1 cellular context compared by ENCODE assay signal in the genomic region with DNA sequence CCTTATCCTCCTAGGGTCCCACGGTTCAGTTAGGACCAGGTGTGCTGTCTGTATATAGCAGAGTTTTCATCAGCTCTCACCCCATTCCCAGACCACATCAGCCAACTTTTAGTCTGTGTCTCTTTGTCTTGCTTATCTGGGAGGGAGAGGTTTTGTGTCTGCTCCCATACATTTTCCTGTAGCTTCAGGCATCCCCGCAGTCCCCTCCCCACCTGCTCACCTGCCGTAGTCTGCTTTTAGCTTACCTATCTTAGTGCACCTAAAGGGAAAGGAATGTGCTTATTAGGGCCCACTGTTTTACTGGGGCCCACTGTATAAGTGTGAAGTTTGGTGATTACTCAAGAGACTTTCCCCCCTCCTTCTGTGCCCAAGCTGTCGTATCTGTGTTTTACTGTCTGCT.
TF ChIP-seq lines count a peak whose summit lies in the region.

No MANE protein-coding gene starts in this region.

TF ChIP-seq in GM23338, 12 proteins besides CTCF, POLR2A, EP300 and RAD21 (continued from another document):
- TF ChIP-seq, protein P1, sequence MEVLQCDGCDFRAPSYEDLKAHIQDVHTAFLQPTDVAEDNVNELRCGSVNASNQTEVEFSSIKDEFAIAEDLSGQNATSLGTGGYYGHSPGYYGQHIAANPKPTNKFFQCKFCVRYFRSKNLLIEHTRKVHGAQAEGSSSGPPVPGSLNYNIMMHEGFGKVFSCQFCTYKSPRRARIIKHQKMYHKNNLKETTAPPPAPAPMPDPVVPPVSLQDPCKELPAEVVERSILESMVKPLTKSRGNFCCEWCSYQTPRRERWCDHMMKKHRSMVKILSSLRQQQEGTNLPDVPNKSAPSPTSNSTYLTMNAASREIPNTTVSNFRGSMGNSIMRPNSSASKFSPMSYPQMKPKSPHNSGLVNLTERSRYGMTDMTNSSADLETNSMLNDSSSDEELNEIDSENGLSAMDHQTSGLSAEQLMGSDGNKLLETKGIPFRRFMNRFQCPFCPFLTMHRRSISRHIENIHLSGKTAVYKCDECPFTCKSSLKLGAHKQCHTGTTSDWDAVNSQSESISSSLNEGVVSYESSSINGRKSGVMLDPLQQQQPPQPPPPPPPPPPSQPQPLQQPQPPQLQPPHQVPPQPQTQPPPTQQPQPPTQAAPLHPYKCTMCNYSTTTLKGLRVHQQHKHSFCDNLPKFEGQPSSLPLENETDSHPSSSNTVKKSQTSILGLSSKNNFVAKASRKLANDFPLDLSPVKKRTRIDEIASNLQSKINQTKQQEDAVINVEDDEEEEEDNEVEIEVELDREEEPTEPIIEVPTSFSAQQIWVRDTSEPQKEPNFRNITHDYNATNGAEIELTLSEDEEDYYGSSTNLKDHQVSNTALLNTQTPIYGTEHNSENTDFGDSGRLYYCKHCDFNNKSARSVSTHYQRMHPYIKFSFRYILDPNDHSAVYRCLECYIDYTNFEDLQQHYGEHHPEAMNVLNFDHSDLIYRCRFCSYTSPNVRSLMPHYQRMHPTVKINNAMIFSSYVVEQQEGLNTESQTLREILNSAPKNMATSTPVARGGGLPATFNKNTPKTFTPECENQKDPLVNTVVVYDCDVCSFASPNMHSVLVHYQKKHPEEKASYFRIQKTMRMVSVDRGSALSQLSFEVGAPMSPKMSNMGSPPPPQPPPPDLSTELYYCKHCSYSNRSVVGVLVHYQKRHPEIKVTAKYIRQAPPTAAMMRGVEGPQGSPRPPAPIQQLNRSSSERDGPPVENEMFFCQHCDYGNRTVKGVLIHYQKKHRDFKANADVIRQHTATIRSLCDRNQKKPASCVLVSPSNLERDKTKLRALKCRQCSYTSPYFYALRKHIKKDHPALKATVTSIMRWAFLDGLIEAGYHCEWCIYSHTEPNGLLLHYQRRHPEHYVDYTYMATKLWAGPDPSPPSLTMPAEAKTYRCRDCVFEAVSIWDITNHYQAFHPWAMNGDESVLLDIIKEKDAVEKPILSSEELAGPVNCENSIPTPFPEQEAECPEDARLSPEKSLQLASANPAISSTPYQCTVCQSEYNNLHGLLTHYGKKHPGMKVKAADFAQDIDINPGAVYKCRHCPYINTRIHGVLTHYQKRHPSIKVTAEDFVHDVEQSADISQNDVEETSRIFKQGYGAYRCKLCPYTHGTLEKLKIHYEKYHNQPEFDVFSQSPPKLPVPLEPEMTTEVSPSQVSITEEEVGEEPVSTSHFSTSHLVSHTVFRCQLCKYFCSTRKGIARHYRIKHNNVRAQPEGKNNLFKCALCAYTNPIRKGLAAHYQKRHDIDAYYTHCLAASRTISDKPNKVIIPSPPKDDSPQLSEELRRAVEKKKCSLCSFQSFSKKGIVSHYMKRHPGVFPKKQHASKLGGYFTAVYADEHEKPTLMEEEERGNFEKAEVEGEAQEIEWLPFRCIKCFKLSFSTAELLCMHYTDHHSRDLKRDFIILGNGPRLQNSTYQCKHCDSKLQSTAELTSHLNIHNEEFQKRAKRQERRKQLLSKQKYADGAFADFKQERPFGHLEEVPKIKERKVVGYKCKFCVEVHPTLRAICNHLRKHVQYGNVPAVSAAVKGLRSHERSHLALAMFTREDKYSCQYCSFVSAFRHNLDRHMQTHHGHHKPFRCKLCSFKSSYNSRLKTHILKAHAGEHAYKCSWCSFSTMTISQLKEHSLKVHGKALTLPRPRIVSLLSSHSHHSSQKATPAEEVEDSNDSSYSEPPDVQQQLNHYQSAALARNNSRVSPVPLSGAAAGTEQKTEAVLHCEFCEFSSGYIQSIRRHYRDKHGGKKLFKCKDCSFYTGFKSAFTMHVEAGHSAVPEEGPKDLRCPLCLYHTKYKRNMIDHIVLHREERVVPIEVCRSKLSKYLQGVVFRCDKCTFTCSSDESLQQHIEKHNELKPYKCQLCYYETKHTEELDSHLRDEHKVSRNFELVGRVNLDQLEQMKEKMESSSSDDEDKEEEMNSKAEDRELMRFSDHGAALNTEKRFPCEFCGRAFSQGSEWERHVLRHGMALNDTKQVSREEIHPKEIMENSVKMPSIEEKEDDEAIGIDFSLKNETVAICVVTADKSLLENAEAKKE (CRISPR knock-in tag; IDR thresholded peaks at IDR 0.05), result no peak
